1 cellular context compared by ENCODE assay signal in the genomic region with DNA sequence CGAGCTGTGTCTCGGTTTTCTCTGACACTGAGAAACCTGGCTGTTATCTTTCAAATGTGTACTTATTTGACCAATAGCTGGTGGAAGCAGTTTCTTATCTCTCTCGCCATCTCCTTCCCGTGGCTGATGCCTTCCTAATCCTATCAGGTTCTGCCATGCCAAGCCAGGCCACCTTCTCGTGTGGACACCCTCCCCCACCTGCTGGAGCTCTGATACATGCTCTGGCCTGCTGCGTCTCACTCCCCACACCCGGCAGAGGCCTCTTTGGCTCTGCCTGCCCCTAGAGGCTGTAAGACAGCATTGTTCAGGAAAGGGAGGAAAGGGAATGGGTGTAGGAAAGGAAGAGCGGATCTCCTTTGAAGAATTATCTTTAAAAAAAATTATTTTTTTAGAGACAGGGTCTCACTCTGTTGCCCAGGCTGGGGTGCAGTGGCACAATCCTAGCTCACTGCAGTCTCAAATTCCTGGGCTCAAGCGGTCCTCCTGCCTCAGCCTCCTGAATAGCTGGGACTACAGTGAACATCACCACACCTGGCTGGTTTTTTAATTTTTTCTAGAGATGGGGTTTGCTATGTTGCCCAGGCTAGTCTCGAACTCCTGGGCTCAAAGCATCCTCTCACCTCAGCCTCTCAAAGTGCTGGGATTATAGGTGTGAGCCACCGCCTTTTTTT.
TF ChIP-seq lines count a peak whose summit lies in the region.

No MANE protein-coding gene starts in this region.

TF ChIP-seq in SK-N-SH treated with all-trans-retinoic acid at 6 μM for 48 hours, 23 proteins besides CTCF, POLR2A, EP300 and RAD21:
- TF ChIP-seq, protein P1, sequence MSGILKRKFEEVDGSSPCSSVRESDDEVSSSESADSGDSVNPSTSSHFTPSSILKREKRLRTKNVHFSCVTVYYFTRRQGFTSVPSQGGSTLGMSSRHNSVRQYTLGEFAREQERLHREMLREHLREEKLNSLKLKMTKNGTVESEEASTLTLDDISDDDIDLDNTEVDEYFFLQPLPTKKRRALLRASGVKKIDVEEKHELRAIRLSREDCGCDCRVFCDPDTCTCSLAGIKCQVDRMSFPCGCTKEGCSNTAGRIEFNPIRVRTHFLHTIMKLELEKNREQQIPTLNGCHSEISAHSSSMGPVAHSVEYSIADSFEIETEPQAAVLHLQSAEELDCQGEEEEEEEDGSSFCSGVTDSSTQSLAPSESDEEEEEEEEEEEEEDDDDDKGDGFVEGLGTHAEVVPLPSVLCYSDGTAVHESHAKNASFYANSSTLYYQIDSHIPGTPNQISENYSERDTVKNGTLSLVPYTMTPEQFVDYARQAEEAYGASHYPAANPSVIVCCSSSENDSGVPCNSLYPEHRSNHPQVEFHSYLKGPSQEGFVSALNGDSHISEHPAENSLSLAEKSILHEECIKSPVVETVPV (CRISPR knock-in tag; IDR thresholded peaks at IDR 0.05): no peak
- TF ChIP-seq GLIS3 (CRISPR knock-in tag; IDR thresholded peaks at IDR 0.05): no peak
- TF ChIP-seq ZC3H10 (CRISPR knock-in tag; IDR thresholded peaks at IDR 0.05): no peak
- no peak for TF ChIP-seq SNAI2 (CRISPR knock-in tag; IDR thresholded peaks at IDR 0.05)
- TF ChIP-seq ISL1 (CRISPR knock-in tag; IDR thresholded peaks at IDR 0.05): no peak
- no peak for TF ChIP-seq OSR1 (CRISPR knock-in tag; IDR thresholded peaks at IDR 0.05)
- no peak for TF ChIP-seq TCF4 (CRISPR knock-in tag; IDR thresholded peaks at IDR 0.05; ENCODE audit: borderline replicate concordance)
- TF ChIP-seq, protein P2, sequence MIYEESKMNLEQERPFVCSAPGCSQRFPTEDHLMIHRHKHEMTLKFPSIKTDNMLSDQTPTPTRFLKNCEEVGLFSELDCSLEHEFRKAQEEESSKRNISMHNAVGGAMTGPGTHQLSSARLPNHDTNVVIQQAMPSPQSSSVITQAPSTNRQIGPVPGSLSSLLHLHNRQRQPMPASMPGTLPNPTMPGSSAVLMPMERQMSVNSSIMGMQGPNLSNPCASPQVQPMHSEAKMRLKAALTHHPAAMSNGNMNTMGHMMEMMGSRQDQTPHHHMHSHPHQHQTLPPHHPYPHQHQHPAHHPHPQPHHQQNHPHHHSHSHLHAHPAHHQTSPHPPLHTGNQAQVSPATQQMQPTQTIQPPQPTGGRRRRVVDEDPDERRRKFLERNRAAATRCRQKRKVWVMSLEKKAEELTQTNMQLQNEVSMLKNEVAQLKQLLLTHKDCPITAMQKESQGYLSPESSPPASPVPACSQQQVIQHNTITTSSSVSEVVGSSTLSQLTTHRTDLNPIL (CRISPR knock-in tag; IDR thresholded peaks at IDR 0.05; ENCODE audit: low read depth): no peak
- no peak for TF ChIP-seq ZFP3 (CRISPR knock-in tag; IDR thresholded peaks at IDR 0.05)
- TF ChIP-seq ZNF8 (CRISPR knock-in tag; IDR thresholded peaks at IDR 0.05): no peak
- TF ChIP-seq ZNF565 (CRISPR knock-in tag; conservative IDR thresholded peaks at IDR 0.05; ENCODE audit: low read depth): no peak
- no peak for TF ChIP-seq ZFP30 (CRISPR knock-in tag; IDR thresholded peaks at IDR 0.05)
- TF ChIP-seq PATZ1 (CRISPR knock-in tag; IDR thresholded peaks at IDR 0.05; ENCODE audit: borderline replicate concordance): no peak
TF ChIP-seq in SK-N-SH treated with all-trans-retinoic acid at 6 μM for 48 hours: peak in this region for 0.
